8 cellular contexts compared by ENCODE assay signal in genomic region chr16:29973384-29974246, GRCh38. TPM values are rescaled to one million over a fixed set of nuclear protein-coding genes. Genes with fewer than 3 reads are reported as not detected.
DNase-seq lines count a peak whose midpoint lies in the region; ATAC-seq and TF ChIP-seq lines count a peak whose summit lies in the region.

Gene TAOK2 (plus strand): TSS chr16:29973868. CDS start chr16:29977773, 3,905 bp downstream.

- H4K20me1 ChIP-seq in PC-9 (ENCODE audit: insufficient read depth), result peaks cover 21% of the 10 kb centered on the region; the same call in 1 of the 2 replicates

- intact Hi-C loops in PC-9 (cut with micrococcal nuclease; ENCODE audit: unreplicated experiment), result loop anchor here (1.0 kb wide), 5 partner anchors 29 to 168 kb away; partner anchors contain the start of genes ASPHD1, CDIPT and KCTD13

- H2AFZ ChIP-seq in PC-9, result peak within 1 kb of the TSS; percentile 94

- no peaks in the 10 kb centered on the region for H3K9me2 ChIP-seq in PC-9 (ENCODE audit: insufficient read depth)

- 0 out of 2 replicates have a peak, but pooled peaks cover 4% of the 10 kb centered on the region for H3K36me3 ChIP-seq in PC-9 (ENCODE audit: low read depth)

- CTCF ChIA-PET in PC-9 (lab: Charles Lee), result interaction anchor here (0.5 to 1.2 kb wide), 8 partner anchors 11 to 125 kb away, joined by 3 to 6 read pairs (median 4); partner anchors contain the start of genes ASPHD1, HIRIP3, KCTD13 and SEZ6L2

- peaks cover 15% of the 10 kb centered on the region; the same call in 1 of the 2 replicates for H3F3A ChIP-seq in PC-9 (ENCODE audit: insufficient read depth, low read depth)

- DNase-seq in DMS53 (lab: John Stamatoyannopoulos, UW) (peak; percentile 98), KBM-7 (peak; percentile 100), PC-9 (peak; percentile 95 to 100), activated T-cell treated with anti-CD3 and anti-CD28 coated beads for 48 hours (ENCODE audit: low read depth) (peak; percentile 98), epithelial cell of prostate (ENCODE audit: low read depth, low spot score) (peak; percentile 90), mucosa of gallbladder (ENCODE audit: low spot score) (peak; percentile 98)
- peak; percentile 97 for DNase-seq in stimulated activated CD8-positive, alpha-beta memory T cell treated with anti-CD3 and anti-CD28 coated beads, Interleukin-4, amount 100 ng/mL, for 24 hours (ENCODE audit: low read depth)

- POLR2A ChIA-PET in PC-9 (lab: Charles Lee; ENCODE audit: unreplicated experiment), result interaction anchor here (0.6 to 1.7 kb wide), 23 partner anchors 11 to 1273 kb away, joined by 3 to 30 read pairs (median 5); partner anchors contain the start of genes ALDOA, ASPHD1, CDIPT and HIRIP3

- TF ChIP-seq CTCF in PC-9 (conservative IDR thresholded peaks at IDR 0.05), result no peak

- BruUV-seq in PC-9 (replicated peaks; lab: Mats Ljungman, UMichigan), result no TSS peak

- H3K9me3 ChIP-seq in PC-9 (ENCODE audit: insufficient read depth, low read depth), result no peaks in the 10 kb centered on the region

- peak within 1 kb of the TSS; percentile 84 for H3K4me3 ChIP-seq in PC-9

- H3K4me2 ChIP-seq in PC-9, result peak within 1 kb of the TSS; percentile 91

- peaks cover 19% of the 10 kb centered on the region for H3K4me1 ChIP-seq in PC-9 (replicated peaks; ENCODE audit: insufficient read depth)

- H3K27me3 ChIP-seq in PC-9 (ENCODE audit: insufficient read depth, low read depth), result no peaks in the 10 kb centered on the region

- peak within 1 kb of the TSS; percentile 8; the same call in 1 of the 2 replicates for H3K27ac ChIP-seq in PC-9
- peak within 1 kb of the TSS; percentile 71 for H3K27ac ChIP-seq in epithelial cell of prostate

- peak; percentile 84 for ATAC-seq in GM21717 (IDR thresholded peaks at IDR 0.05; ENCODE audit: unreplicated experiment)

- peaks cover 41% of the 10 kb centered on the region for H3K79me2 ChIP-seq in PC-9 (ENCODE audit: low read depth)

- in situ Hi-C loops in KBM-7 (cut with MboI; ENCODE audit: low pct_unique_long_range_greater_than_20kb, low sequenced_read_pairs), result no loop called here

RNA-seq across cellular contexts. Expression of gene TAOK2, which starts in this region (rescaled TPM):
- total RNA-seq in PC-9 (2021) (76.6 and 82.9 TPM in 2 replicates), mucosa of gallbladder (67.3 TPM)

Comparison
In these comparisons a context has a peak if more than half of its experiments do, and no peak if none do; other contexts are left out.
1. Peak in every context shown above with its lines: DNase-seq, ATAC-seq, H3K4me3 ChIP-seq and H3K27ac ChIP-seq.